In the genomic region with DNA sequence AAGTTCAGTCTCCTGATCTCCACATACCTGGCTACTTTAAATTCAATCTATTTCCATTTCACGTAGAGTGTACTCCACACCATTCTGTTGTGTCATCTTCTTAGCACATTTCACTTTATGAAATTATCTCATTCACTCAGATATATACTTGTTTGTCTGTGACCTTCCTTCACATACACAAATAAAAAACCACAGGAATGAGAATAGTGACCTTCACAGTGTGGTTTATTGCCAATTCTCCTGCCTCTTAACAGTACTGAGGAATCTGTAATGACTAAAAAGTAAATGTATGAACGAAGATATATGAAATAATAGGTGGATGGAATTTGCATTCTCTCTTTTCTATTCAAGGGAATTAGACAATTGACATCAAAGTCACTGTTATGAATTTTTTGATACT, we compare ENCODE assay signal across 21 cellular contexts.
"Had no signal": no experiment of that assay in that cellular context is flagged by ENCODE, and none has a peak within 500 bp of the region (broad histone marks: within the 10 kb centered on the region; RNA-seq: fewer than 3 reads in every experiment).

No MANE protein-coding gene starts in this region.

- H3K27me3 ChIP-seq: brain microvascular endothelial cell, gastrocnemius medialis, heart right ventricle, tibial nerve, vagina had no signal

- H3K36me3 Mint-ChIP-seq: naive B cell, T-cell had no signal

- H3K4me1 ChIP-seq: gastrocnemius medialis, heart right ventricle, tibial nerve, vagina had no signal

- H3K4me3 ChIP-seq: gastrocnemius medialis, heart right ventricle, lung, tibial nerve, vagina had no signal

- H3K27ac ChIP-seq: brain microvascular endothelial cell, gastrocnemius medialis, heart right ventricle, tibial nerve, vagina had no signal

- H3K4me1 Mint-ChIP-seq: activated CD4-positive, alpha-beta memory T cell treated with anti-CD3 and anti-CD28 coated beads, Interleukin-2, amount 10 ng/mL, durations not matched to agents 7 days and 5 days; central memory CD8-positive, alpha-beta T cell; naive B cell; T-cell had no signal

- H3K4me3 Mint-ChIP-seq: activated CD4-positive, alpha-beta memory T cell treated with anti-CD3 and anti-CD28 coated beads, Interleukin-2, amount 10 ng/mL, durations not matched to agents 7 days and 5 days; activated T-cell treated with anti-CD3 and anti-CD28 coated beads, Interleukin-2, amount 50 U/mL, for 4 hours; central memory CD8-positive, alpha-beta T cell; naive B cell; T-cell had no signal

- H3K9me3 ChIP-seq: gastrocnemius medialis, vagina had no signal

- H3K27ac Mint-ChIP-seq: activated CD4-positive, alpha-beta memory T cell treated with anti-CD3 and anti-CD28 coated beads, Interleukin-2, amount 10 ng/mL, durations not matched to agents 7 days and 5 days; activated naive CD4-positive, alpha-beta T cell treated with anti-CD3 and anti-CD28 coated beads, Interleukin-2, amount 50 U/mL, for 72 hours; naive B cell; T-cell had no signal

- ATAC-seq: activated naive CD4-positive, alpha-beta T cell treated with anti-CD3 and anti-CD28 coated beads, Interleukin-2, amount 50 U/mL, for 72 hours; activated T-cell treated with anti-CD3 and anti-CD28 coated beads, Interleukin-2, amount 50 U/mL, for 4 hours; gastrocnemius medialis; heart right ventricle; T-cell had no signal

- H3K27me3 Mint-ChIP-seq: activated CD4-positive, alpha-beta memory T cell treated with anti-CD3 and anti-CD28 coated beads, Interleukin-2, amount 10 ng/mL, durations not matched to agents 7 days and 5 days; central memory CD8-positive, alpha-beta T cell; naive B cell; T-cell had no signal

- DNase-seq: activated CD4-positive, alpha-beta memory T cell treated with anti-CD3 and anti-CD28 coated beads, Interleukin-2, amount 10 ng/mL, durations not matched to agents 7 days and 5 days; activated CD4-positive, alpha-beta T cell treated with anti-CD3 and anti-CD28 coated beads for 1 hour; activated gamma-delta T cell; activated T-cell treated with anti-CD3 and anti-CD28 coated beads, Interleukin-2, amount 50 U/mL, for 4 hours; amygdala; brain microvascular endothelial cell; effector CD8-positive, alpha-beta T cell; gastrocnemius medialis; heart right ventricle; naive B cell; retina; stimulated activated CD4-positive, alpha-beta T cell treated with anti-CD3 and anti-CD28 coated beads, Interleukin-15, amount 100 ng/mL, for 24 hours; stimulated activated CD4-positive, alpha-beta T cell treated with anti-CD3 and anti-CD28 coated beads, Interleukin-4, amount 100 ng/mL, for 24 hours; stimulated activated naive CD4-positive, alpha-beta T cell; T-cell; T-helper 9 cell had no signal
